Comparison of ENCODE assay signal across 21 cellular contexts in the genomic region with DNA sequence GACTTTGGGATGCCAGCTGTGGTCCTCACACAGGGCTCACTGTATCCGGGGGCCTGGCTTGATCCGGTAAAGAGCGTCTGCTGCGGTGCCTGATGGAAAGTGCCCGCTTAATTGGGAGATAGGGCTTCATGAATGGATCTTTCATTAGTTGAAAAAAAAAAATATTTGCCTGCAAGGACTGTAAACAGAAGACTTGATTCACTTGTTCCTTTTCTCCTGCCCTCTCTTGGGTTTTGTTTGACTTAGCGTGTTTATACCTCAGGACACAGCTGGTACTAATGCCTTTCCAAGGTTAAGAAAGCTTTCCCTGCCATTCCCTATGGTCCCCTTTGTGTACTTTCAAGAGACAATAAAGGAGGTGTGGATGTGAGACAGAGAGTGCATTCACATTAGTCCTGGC.
DNase-seq lines count a peak whose midpoint lies in the region; ATAC-seq, FAIRE-seq and TF ChIP-seq lines count a peak whose summit lies in the region.
"Had no signal": no experiment of that assay in that cellular context is flagged by ENCODE, and none has a peak within 500 bp of the region (broad histone marks: within the 10 kb centered on the region; RNA-seq: fewer than 3 reads in every experiment).

No MANE protein-coding gene starts in this region.

- no peaks in the 10 kb centered on the region for H3K27me3 ChIP-seq in HepG2 (ENCODE audit: control insufficient read depth in 1 of 2, insufficient read depth in 2 of 2, low read length in 2 of 2)
- H3K27me3 ChIP-seq in right lobe of liver: no peaks in the 10 kb centered on the region
- H3K27me3 ChIP-seq in esophagus muscularis mucosa: no peaks in the 10 kb centered on the region
- H3K27me3 ChIP-seq in HAP-1 (ENCODE audit: low read depth): no peaks in the 10 kb centered on the region
- H3K27me3 ChIP-seq: SJCRH30 had no signal

- H3K9me3 ChIP-seq in HepG2 (ENCODE audit: low read length) (no peaks in the 10 kb centered on the region), right lobe of liver (no peaks in the 10 kb centered on the region), esophagus muscularis mucosa (no peaks in the 10 kb centered on the region), HAP-1 (no peaks in the 10 kb centered on the region)
- H3K9me3 ChIP-seq: SJCRH30 had no signal

- ATAC-seq in HepG2: no peak
- no peak for ATAC-seq in right lobe of liver
- ATAC-seq in natural killer cell treated with Interleukin-12 subunit alpha and Interleukin-12 subunit beta and Interleukin-15 and Interleukin-18, amount 100 ng/mL, for 72 hours: no peak
- no peak for ATAC-seq in GM21515 (IDR thresholded peaks at IDR 0.05; ENCODE audit: unreplicated experiment)
- ATAC-seq: HCT116 had no signal

- no peak overlapping the region for H3K4me3 Mint-ChIP-seq in natural killer cell treated with Interleukin-12 subunit alpha and Interleukin-12 subunit beta and Interleukin-15 and Interleukin-18, amount 100 ng/mL, for 72 hours
- no peak overlapping the region for H3K4me3 Mint-ChIP-seq in type B pancreatic cell
- H3K4me3 Mint-ChIP-seq: CD4-positive, alpha-beta T cell had no signal

- TF ChIP-seq CTCF in HepG2 (CRISPR knock-in tag; IDR thresholded peaks at IDR 0.05) (no peak), right lobe of liver (IDR thresholded peaks at IDR 0.05) (no peak), esophagus muscularis mucosa (IDR thresholded peaks at IDR 0.05) (no peak), type B pancreatic cell (conservative IDR thresholded peaks at IDR 0.05) (no peak)

- no peaks in the 10 kb centered on the region for H3K9me3 Mint-ChIP-seq in natural killer cell treated with Interleukin-12 subunit alpha and Interleukin-12 subunit beta and Interleukin-15 and Interleukin-18, amount 100 ng/mL, for 72 hours
- no peaks in the 10 kb centered on the region for H3K9me3 Mint-ChIP-seq in type B pancreatic cell
- H3K9me3 Mint-ChIP-seq: CD4-positive, alpha-beta T cell had no signal

- no peaks in the 10 kb centered on the region for H3K36me3 Mint-ChIP-seq in natural killer cell treated with Interleukin-12 subunit alpha and Interleukin-12 subunit beta and Interleukin-15 and Interleukin-18, amount 100 ng/mL, for 72 hours
- H3K36me3 Mint-ChIP-seq in type B pancreatic cell: peaks cover 5% of the 10 kb centered on the region

- CTCF ChIA-PET in HepG2 (lab: Yijun Ruan, JAX; ENCODE audit: low intra/inter-chr PET ratio, low total read pairs): no interaction called here

- no peak overlapping the region for H3K27ac ChIP-seq in HepG2 (ENCODE audit: extremely low read length, insufficient read depth, low read length)
- no peak overlapping the region for H3K27ac ChIP-seq in right lobe of liver
- peak overlapping the region in 3 of 4 donors; percentile 8 to 39 (median 35) for H3K27ac ChIP-seq in esophagus muscularis mucosa (replicated peaks in 1 of 4)
- H3K27ac ChIP-seq: SJCRH30 had no signal

- peaks cover 38% of the 10 kb centered on the region for H3K4me1 ChIP-seq in HepG2 (ENCODE audit: insufficient read depth, low read length)
- no peaks in the 10 kb centered on the region for H3K4me1 ChIP-seq in right lobe of liver
- H3K4me1 ChIP-seq in esophagus muscularis mucosa: peaks cover 20 to 80% (median 51%) of the 10 kb centered on the region in 4 donors
- no peaks in the 10 kb centered on the region for H3K4me1 ChIP-seq in HAP-1
- H3K4me1 ChIP-seq: SJCRH30 had no signal

- H4K20me1 ChIP-seq in HepG2 (ENCODE audit: insufficient read depth, low read length): no peaks in the 10 kb centered on the region

- BruUV-seq in HepG2 (replicated peaks; lab: Mats Ljungman, UMichigan): no TSS peak

- H3K27ac Mint-ChIP-seq in natural killer cell treated with Interleukin-12 subunit alpha and Interleukin-12 subunit beta and Interleukin-15 and Interleukin-18, amount 100 ng/mL, for 72 hours: peak overlapping the region; percentile 6 to 66
- no peak overlapping the region for H3K27ac Mint-ChIP-seq in type B pancreatic cell
- H3K27ac Mint-ChIP-seq: CD4-positive, alpha-beta T cell had no signal

- no peak for TF ChIP-seq RAD21 in HepG2 (CRISPR knock-in tag; IDR thresholded peaks at IDR 0.05)

- no peak for FAIRE-seq in HepG2 (lab: Jason Lieb, UNC)
- FAIRE-seq: A204.1, G401.6, GM12892, RCC 7860 had no signal

- intact Hi-C loops in HepG2 (cut with micrococcal nuclease; ENCODE audit: unreplicated experiment): no loop called here
- intact Hi-C loops in right lobe of liver (cut with DNase I): no loop called here
- intact Hi-C loops in esophagus muscularis mucosa (cut with DNase I): no loop called here

- H3K4me3 ChIP-seq in HepG2 (replicated peaks in 1 of 3; ENCODE audit: insufficient read depth in 1 of 3, low read depth in 2 of 3, low read length in 3 of 3) (no peak overlapping the region), right lobe of liver (no peak overlapping the region), esophagus muscularis mucosa (no peak overlapping the region), HAP-1 (no peak overlapping the region)
- H3K4me3 ChIP-seq: SJCRH30 had no signal

- H2AFZ ChIP-seq in HepG2 (ENCODE audit: low read length): no peak overlapping the region

- in situ Hi-C loops in HepG2 (cut with HindIII; ENCODE audit: extremely low pct_ligation_motif_present, low pct_unique_long_range_greater_than_20kb) (no loop called here), HAP-1 (cut with MboI; ENCODE audit: low sequenced_read_pairs) (no loop called here)

- 95% methylated on average over 6 of the region's 6 CpGs for WGBS in HepG2 (ENCODE audit: low lambda C conversion rate)
- 95% methylated on average over 4 of the region's 6 CpGs for WGBS in right lobe of liver (ENCODE audit: insufficient coverage, low coverage, low lambda C conversion rate, missing lambda C conversion rate)
- WGBS in esophagus muscularis mucosa: 85% methylated on average over 6 of the region's 6 CpGs

- DNase-seq in HepG2 (ENCODE audit: low spot score): peak; percentile 15
- no peak for DNase-seq in right lobe of liver
- no peak for DNase-seq in esophagus muscularis mucosa (ENCODE audit: extremely low spot score)
- no peak for DNase-seq in natural killer cell treated with Interleukin-12 subunit alpha and Interleukin-12 subunit beta and Interleukin-15 and Interleukin-18, amount 100 ng/mL, for 72 hours (ENCODE audit: low spot score)
- DNase-seq in iPS-NIHi7 (ENCODE audit: extremely low spot score): no peak
- DNase-seq in type B pancreatic cell (ENCODE audit: extremely low spot score, unreplicated experiment): no peak
- no peak for DNase-seq in HAP-1 (ENCODE audit: low spot score in 2 of 2)
- DNase-seq: CD4-positive, alpha-beta T cell; GOT3; NCI-H1694; NCI-H2081 treated with DMSO at 0.1 percent for 48 hours; NCI-H446 treated with DMSO at 0.1 percent for 48 hours; NCI-H526 treated with DMSO at 0.1 percent for 48 hours had no signal

- no peak overlapping the region for H3K4me2 ChIP-seq in HepG2 (ENCODE audit: low read depth, low read length)

- TF ChIP-seq EP300 in HepG2 (IDR thresholded peaks at IDR 0.05; ENCODE audit: low read depth in 2 of 2, low read length in 2 of 2) (peak in 1 of 2 experiments; percentile 57; a peak in 1 of 4 replicates), HepG2 (CRISPR knock-in tag; IDR thresholded peaks at IDR 0.05; ENCODE audit: borderline replicate concordance) (no peak), esophagus muscularis mucosa (IDR thresholded peaks at IDR 0.05) (no peak)

- peaks cover 0 to 1% of the 10 kb centered on the region in 2 experiments; a peak in 1 of 5 replicates for H3K36me3 ChIP-seq in HepG2 (replicated peaks in 1 of 2; ENCODE audit: control insufficient read depth in 1 of 2, insufficient read depth in 2 of 2, low read length in 2 of 2)
- no peaks in the 10 kb centered on the region for H3K36me3 ChIP-seq in right lobe of liver
- no peaks in the 10 kb centered on the region for H3K36me3 ChIP-seq in esophagus muscularis mucosa
- no peaks in the 10 kb centered on the region for H3K36me3 ChIP-seq in HAP-1 (replicated peaks)
- H3K36me3 ChIP-seq: SJCRH30 had no signal

- TF ChIP-seq POLR2A in HepG2 (IDR thresholded peaks at IDR 0.05; ENCODE audit: insufficient read depth in 1 of 2, low read depth in 2 of 2, low read length in 2 of 2) (no peak), right lobe of liver (IDR thresholded peaks at IDR 0.05) (no peak), esophagus muscularis mucosa (IDR thresholded peaks at IDR 0.05; ENCODE audit: low read depth) (no peak)

- H3K27me3 Mint-ChIP-seq in natural killer cell treated with Interleukin-12 subunit alpha and Interleukin-12 subunit beta and Interleukin-15 and Interleukin-18, amount 100 ng/mL, for 72 hours: no peaks in the 10 kb centered on the region
- no peaks in the 10 kb centered on the region for H3K27me3 Mint-ChIP-seq in type B pancreatic cell
- H3K27me3 Mint-ChIP-seq: CD4-positive, alpha-beta T cell; IgD-negative memory B cell had no signal

- H3K79me2 ChIP-seq in HepG2 (ENCODE audit: insufficient read depth, low read length): no peaks in the 10 kb centered on the region

- no peak overlapping the region for H3K9ac ChIP-seq in HepG2 (ENCODE audit: insufficient read depth, low read depth, low read length)

- peaks cover 15 to 27% of the 10 kb centered on the region in 2 donors for H3K4me1 Mint-ChIP-seq in natural killer cell treated with Interleukin-12 subunit alpha and Interleukin-12 subunit beta and Interleukin-15 and Interleukin-18, amount 100 ng/mL, for 72 hours (ENCODE audit: low read depth in 2 of 2)
- no peaks in the 10 kb centered on the region for H3K4me1 Mint-ChIP-seq in type B pancreatic cell (ENCODE audit: unreplicated experiment)

- POLR2A ChIA-PET in HepG2 (lab: Yijun Ruan, JAX): no interaction called here

TF ChIP-seq in HepG2, 621 proteins besides CTCF, POLR2A, EP300 and RAD21 (continues in another document):
- no peak for TF ChIP-seq ELF1 (CRISPR knock-in tag; IDR thresholded peaks at IDR 0.05)
- no peak for TF ChIP-seq ZNF775 (CRISPR knock-in tag; IDR thresholded peaks at IDR 0.05; ENCODE audit: borderline replicate concordance)
- no peak for TF ChIP-seq ZNF446 (CRISPR knock-in tag; IDR thresholded peaks at IDR 0.05)
- TF ChIP-seq ZNF557 (CRISPR knock-in tag; IDR thresholded peaks at IDR 0.05): no peak
- TF ChIP-seq RFXAP (CRISPR knock-in tag; IDR thresholded peaks at IDR 0.05; ENCODE audit: borderline replicate concordance): no peak
- TF ChIP-seq ISX (CRISPR knock-in tag; conservative IDR thresholded peaks at IDR 0.05): no peak
- TF ChIP-seq NCOA2 (CRISPR knock-in tag; IDR thresholded peaks at IDR 0.05): peak; percentile 39; the same call in 1 of the 2 replicates
- no peak for TF ChIP-seq CCDC6 (CRISPR knock-in tag; IDR thresholded peaks at IDR 0.05)
- no peak for TF ChIP-seq SOX13 (IDR thresholded peaks at IDR 0.05)
- TF ChIP-seq SOX13 (CRISPR knock-in tag; conservative IDR thresholded peaks at IDR 0.05 in 1 of 2, IDR thresholded peaks at IDR 0.05 in 1 of 2): peak in 1 of 2 experiments; percentile 87; a peak in 2 of 4 replicates
- no peak for TF ChIP-seq ZSCAN12 (CRISPR knock-in tag; IDR thresholded peaks at IDR 0.05)
- TF ChIP-seq ZFP62 (CRISPR knock-in tag; IDR thresholded peaks at IDR 0.05): no peak
- no peak for TF ChIP-seq ZNF333 (CRISPR knock-in tag; IDR thresholded peaks at IDR 0.05; ENCODE audit: borderline replicate concordance)
- 0 out of 2 replicates have a peak, but pooled peaks have one; percentile 54 for TF ChIP-seq FOXO1 (CRISPR knock-in tag; IDR thresholded peaks at IDR 0.05)
- TF ChIP-seq RARA (CRISPR knock-in tag; IDR thresholded peaks at IDR 0.05): no peak

Comparison
In these comparisons a context has a peak if more than half of its experiments do, and no peak if none do; other contexts are left out.
1. H3K27ac ChIP-seq: peak in esophagus muscularis mucosa (3 of 4); none in HepG2 (single experiment) and right lobe of liver (0 of 3).